ENCODE assay signal across 13 cellular contexts in genomic region chr9:126957687-126958053, GRCh38. TPM values are rescaled to one million over a fixed set of nuclear protein-coding genes. Genes with fewer than 3 reads are reported as not detected.
A peak's percentile ranks its signal among the peaks of the same experiment; 100 is the strongest.
DNase-seq lines count a peak whose midpoint lies in the region; ATAC-seq and TF ChIP-seq lines count a peak whose summit lies in the region.
"Had no signal": no experiment of that assay in that cellular context is flagged by ENCODE, and none has a peak within 500 bp of the region (broad histone marks: within the 10 kb centered on the region; RNA-seq: fewer than 3 reads in every experiment).

No MANE protein-coding gene starts in this region.

- POLR2A ChIA-PET in HEK293 (lab: Yijun Ruan, JAX) = no interaction called here

- TF ChIP-seq CTCF in HEK293 (tag by site-specific recombination; IDR thresholded peaks at IDR 0.05) (no peak), astrocyte of the spinal cord (IDR thresholded peaks at IDR 0.05; ENCODE audit: low read depth, low read length) (no peak), left ventricle myocardium inferior (IDR thresholded peaks at IDR 0.05; ENCODE audit: borderline replicate concordance) (no peak)

- CTCF ChIA-PET in HEK293 (lab: Yijun Ruan, JAX) = interaction anchor here (0.5 to 5.0 kb wide), 4 partner anchors 8 to 243 kb away, joined by 3 to 26 read pairs (median 8); no protein-coding TSS in a partner anchor

- H3K27ac ChIP-seq in HEK293 (ENCODE audit: extremely low read depth, low read depth, low read length) = no peak overlapping the region
- peak overlapping the region; percentile 86 for H3K27ac ChIP-seq in left ventricle myocardium inferior (replicated peaks)
- H3K27ac ChIP-seq in skin epidermis = peak overlapping the region in 13 of 21 experiments; percentile 1 to 69 (median 45)

- H3K27me3 ChIP-seq in left ventricle myocardium inferior (ENCODE audit: low read depth) = no peaks in the 10 kb centered on the region

- H3K9me3 ChIP-seq in HEK293 (ENCODE audit: control insufficient read depth, insufficient read depth, low read depth, low read length) (no peaks in the 10 kb centered on the region), left ventricle myocardium inferior (replicated peaks) (no peaks in the 10 kb centered on the region)

- in situ Hi-C loops in astrocyte of the spinal cord (cut with HindIII; ENCODE audit: low sequenced_read_pairs) = no loop called here

- intact Hi-C loops in left ventricle myocardium inferior (cut with micrococcal nuclease) = no loop called here

- DNase-seq in astrocyte of the spinal cord (ENCODE audit: low read depth, low spot score) (peak; percentile 38), left ventricle myocardium inferior (no peak), HuH-7.5 (ENCODE audit: low spot score) (no peak), amygdala (lab: John Stamatoyannopoulos, UW) (no peak)
- DNase-seq in stimulated activated naive CD4-positive, alpha-beta T cell treated with Interleukin-2 at 50 U/mL for 16 hours (lab: John Stamatoyannopoulos, UW) = no peak
- DNase-seq: activated CD4-positive, alpha-beta T cell treated with anti-CD3 and anti-CD28 coated beads for 36 hours; activated naive CD8-positive, alpha-beta T cell treated with anti-CD3 and anti-CD28 coated beads for 36 hours; Calu3; NCI-H146; stimulated activated CD4-positive, alpha-beta T cell treated with anti-CD3 and anti-CD28 coated beads, Interleukin-4, amount 100 ng/mL, for 24 hours had no signal

- ATAC-seq in GM18519 (IDR thresholded peaks at IDR 0.05; ENCODE audit: low FRiP score, unreplicated experiment) = no peak

- H3K4me3 ChIP-seq in HEK293 (ENCODE audit: low read depth, low read length) (no peak overlapping the region), astrocyte of the spinal cord (ENCODE audit: low read depth, low read length) (no peak overlapping the region), left ventricle myocardium inferior (no peak overlapping the region), skin epidermis (no peak overlapping the region)

- no peaks in the 10 kb centered on the region for H3K36me3 ChIP-seq in HEK293 (ENCODE audit: control insufficient read depth in 2 of 2, insufficient read depth in 1 of 2, low read length in 2 of 2)
- no peaks in the 10 kb centered on the region for H3K36me3 ChIP-seq in left ventricle myocardium inferior

- H3K4me1 ChIP-seq in HEK293 (ENCODE audit: control insufficient read depth, insufficient read depth, low read length) = peaks cover 3% of the 10 kb centered on the region; the same call in 1 of the 2 replicates
- peaks cover 43% of the 10 kb centered on the region for H3K4me1 ChIP-seq in left ventricle myocardium inferior

TF ChIP-seq in HEK293, 187 proteins besides CTCF, POLR2A, EP300 and RAD21:
- TF ChIP-seq ELK4 (IDR thresholded peaks at IDR 0.05; ENCODE audit: borderline replicate concordance, low read depth, low read length) (no peak), ZNF600 (tag by site-specific recombination; IDR thresholded peaks at IDR 0.05) (0 out of 2 replicates have a peak, but pooled peaks have one; percentile 6), ZNF426 (tag by site-specific recombination; IDR thresholded peaks at IDR 0.05) (no peak), ZSCAN5A (tag by site-specific recombination; IDR thresholded peaks at IDR 0.05) (no peak), ZNF626 (tag by site-specific recombination; IDR thresholded peaks at IDR 0.05) (no peak), ZNF658 (tag by site-specific recombination; IDR thresholded peaks at IDR 0.05) (no peak), ZNF830 (tag by site-specific recombination; IDR thresholded peaks at IDR 0.05; ENCODE audit: low read depth) (no peak), KLF10 (tag by site-specific recombination; IDR thresholded peaks at IDR 0.05) (no peak), ZNF639 (tag by site-specific recombination; IDR thresholded peaks at IDR 0.05) (no peak), ZNF221 (tag by site-specific recombination; IDR thresholded peaks at IDR 0.05; ENCODE audit: borderline replicate concordance) (no peak), ZNF23 (tag by site-specific recombination; IDR thresholded peaks at IDR 0.05; ENCODE audit: borderline replicate concordance) (no peak), KLF1 (tag by site-specific recombination; IDR thresholded peaks at IDR 0.05) (no peak), WT1 (tag by site-specific recombination; IDR thresholded peaks at IDR 0.05) (peak; percentile 28; the same call in 1 of the 2 replicates), GLIS1 (tag by site-specific recombination; IDR thresholded peaks at IDR 0.05) (peak; percentile 40; the same call in 1 of the 2 replicates), SP7 (tag by site-specific recombination; IDR thresholded peaks at IDR 0.05) (peak; percentile 24; the same call in 1 of the 2 replicates), ZNF280C (tag by site-specific recombination; IDR thresholded peaks at IDR 0.05) (no peak), ZNF560 (tag by site-specific recombination; IDR thresholded peaks at IDR 0.05; ENCODE audit: borderline replicate concordance) (no peak)

RNA-seq across cellular contexts. Expression of gene RALGPS1, which starts 43.1 kb away (rescaled TPM):
- total RNA-seq in left ventricle myocardium inferior = 18.9 TPM
